ENCODE assay signal across 12 cellular contexts in genomic region chr12:32561931-32562341, GRCh38.
A peak's percentile ranks its signal among the peaks of the same experiment; 100 is the strongest.
DNase-seq lines count a peak whose midpoint lies in the region; ATAC-seq and TF ChIP-seq lines count a peak whose summit lies in the region.
"Had no signal": no experiment of that assay in that cellular context is flagged by ENCODE, and none has a peak within 500 bp of the region (broad histone marks: within the 10 kb centered on the region; RNA-seq: fewer than 3 reads in every experiment).

No MANE protein-coding gene starts in this region.

- H3K9me3 Mint-ChIP-seq in Calu3 (ENCODE audit: low read depth, unreplicated experiment) = no peaks in the 10 kb centered on the region
- peaks cover 6% of the 10 kb centered on the region for H3K9me3 Mint-ChIP-seq in activated T-helper 2 cell treated with anti-CD3 and anti-CD28 coated beads, Interferon-gamma antibody, Interleukin-2, Interleukin-4, amounts not matched to agents 10 μg/mL and 5 μg/mL and 100 μg/mL, durations not matched to agents 14 hours and 24 hours and 36 hours
- no peaks in the 10 kb centered on the region for H3K9me3 Mint-ChIP-seq in CD4-positive, alpha-beta memory T cell
- H3K9me3 Mint-ChIP-seq: CD4-positive, CD25-positive, alpha-beta regulatory T cell; natural killer cell treated with Interleukin-12 subunit alpha and Interleukin-12 subunit beta and Interleukin-15 and Interleukin-18, amount 100 ng/mL, for 72 hours had no signal

- intact Hi-C loops in Calu3 (cut with micrococcal nuclease; ENCODE audit: unreplicated experiment) (no loop called here), heart right ventricle (cut with DNase I) (loop anchor here in 1 of 10 donors (10.0 kb wide), 1 partner anchor 107 kb away; no protein-coding TSS in a partner anchor)
- intact Hi-C loops in activated T-helper 2 cell treated with anti-CD3 and anti-CD28 coated beads, Interferon-gamma antibody, Interleukin-2, Interleukin-4, amounts not matched to agents 10 μg/mL and 5 μg/mL and 100 μg/mL, durations not matched to agents 14 hours and 24 hours and 36 hours (cut with micrococcal nuclease) = loop anchor here (1.0 kb wide), 3 partner anchors 21 to 42 kb away; no protein-coding TSS in a partner anchor
- intact Hi-C loops in CD4-positive, alpha-beta memory T cell (cut with micrococcal nuclease) = no loop called here

- peaks cover 25 to 79% (median 72%) of the 10 kb centered on the region in 9 donors for H3K4me1 ChIP-seq in heart right ventricle
- no peaks in the 10 kb centered on the region for H3K4me1 ChIP-seq in CD4-positive, alpha-beta memory T cell (ENCODE audit: insufficient read depth, low read length)

- peak overlapping the region; percentile 26 to 88 (median 75) for H3K27ac ChIP-seq in heart right ventricle
- no peak overlapping the region for H3K27ac ChIP-seq in CD4-positive, alpha-beta memory T cell (ENCODE audit: low read depth, low read length)
- H3K27ac ChIP-seq: VCaP had no signal

- H3K9me3 ChIP-seq in heart right ventricle = no peaks in the 10 kb centered on the region
- H3K9me3 ChIP-seq in CD4-positive, alpha-beta memory T cell (ENCODE audit: control insufficient read depth in 1 of 2, low read length in 2 of 2) = no peaks in the 10 kb centered on the region
- H3K9me3 ChIP-seq: Peyer's patch had no signal

- BruUV-seq in Calu3 (replicated peaks; lab: Mats Ljungman, UMichigan) = no TSS peak

- H3K27ac Mint-ChIP-seq in Calu3 (ENCODE audit: unreplicated experiment) = peak overlapping the region; percentile 13
- H3K27ac Mint-ChIP-seq in activated T-helper 2 cell treated with anti-CD3 and anti-CD28 coated beads, Interferon-gamma antibody, Interleukin-2, Interleukin-4, amounts not matched to agents 10 μg/mL and 5 μg/mL and 100 μg/mL, durations not matched to agents 14 hours and 24 hours and 36 hours = peak overlapping the region; percentile 73
- H3K27ac Mint-ChIP-seq in CD4-positive, alpha-beta memory T cell = no peak overlapping the region
- H3K27ac Mint-ChIP-seq: CD4-positive, CD25-positive, alpha-beta regulatory T cell; natural killer cell treated with Interleukin-12 subunit alpha and Interleukin-12 subunit beta and Interleukin-15 and Interleukin-18, amount 100 ng/mL, for 72 hours had no signal

- 63 to 73% methylated on average over 11 of the region's 11 CpGs for WGBS in heart right ventricle, 2 donors

- DNase-seq in Calu3 = no peak
- no peak for DNase-seq in activated T-helper 2 cell treated with anti-CD3 and anti-CD28 coated beads, Interferon-gamma antibody, Interleukin-2, Interleukin-4, amounts not matched to agents 10 μg/mL and 5 μg/mL and 100 μg/mL, durations not matched to agents 14 hours and 24 hours and 36 hours (ENCODE audit: low spot score)
- no peak for DNase-seq in heart right ventricle
- DNase-seq in retina = peak; percentile 88
- no peak for DNase-seq in activated gamma-delta T cell (lab: John Stamatoyannopoulos, UW)
- DNase-seq in CD4-positive, alpha-beta memory T cell = no peak
- DNase-seq in A172 (ENCODE audit: low spot score) = no peak
- DNase-seq in GM03348 (ENCODE audit: low spot score) = no peak
- DNase-seq: CD4-positive, CD25-positive, alpha-beta regulatory T cell; Peyer's patch had no signal

- H3K4me3 Mint-ChIP-seq in Calu3 (ENCODE audit: low read depth, unreplicated experiment) = no peak overlapping the region
- no peak overlapping the region for H3K4me3 Mint-ChIP-seq in activated T-helper 2 cell treated with anti-CD3 and anti-CD28 coated beads, Interferon-gamma antibody, Interleukin-2, Interleukin-4, amounts not matched to agents 10 μg/mL and 5 μg/mL and 100 μg/mL, durations not matched to agents 14 hours and 24 hours and 36 hours (ENCODE audit: low read depth)
- no peak overlapping the region for H3K4me3 Mint-ChIP-seq in CD4-positive, alpha-beta memory T cell
- H3K4me3 Mint-ChIP-seq: CD4-positive, CD25-positive, alpha-beta regulatory T cell; natural killer cell treated with Interleukin-12 subunit alpha and Interleukin-12 subunit beta and Interleukin-15 and Interleukin-18, amount 100 ng/mL, for 72 hours had no signal

- POLR2A ChIA-PET in CD4-positive, alpha-beta memory T cell (lab: Charles Lee; ENCODE audit: partially characterized antibody) = no interaction called here

- peak; percentile 30 to 78 (median 48) for ATAC-seq in heart right ventricle
- ATAC-seq: natural killer cell treated with Interleukin-12 subunit alpha and Interleukin-12 subunit beta and Interleukin-15 and Interleukin-18, amount 100 ng/mL, for 72 hours had no signal

- no peaks in the 10 kb centered on the region for H3K27me3 Mint-ChIP-seq in Calu3 (ENCODE audit: unreplicated experiment)
- H3K27me3 Mint-ChIP-seq in activated T-helper 2 cell treated with anti-CD3 and anti-CD28 coated beads, Interferon-gamma antibody, Interleukin-2, Interleukin-4, amounts not matched to agents 10 μg/mL and 5 μg/mL and 100 μg/mL, durations not matched to agents 14 hours and 24 hours and 36 hours (ENCODE audit: low read depth) = no peaks in the 10 kb centered on the region
- no peaks in the 10 kb centered on the region for H3K27me3 Mint-ChIP-seq in CD4-positive, alpha-beta memory T cell
- H3K27me3 Mint-ChIP-seq: natural killer cell treated with Interleukin-12 subunit alpha and Interleukin-12 subunit beta and Interleukin-15 and Interleukin-18, amount 100 ng/mL, for 72 hours had no signal

- TF ChIP-seq CTCF in Calu3 (IDR thresholded peaks at IDR 0.05; ENCODE audit: unreplicated experiment) (no peak), heart right ventricle (IDR thresholded peaks at IDR 0.05) (no peak)

- H3K4me3 ChIP-seq in heart right ventricle = no peak overlapping the region
- no peak overlapping the region for H3K4me3 ChIP-seq in CD4-positive, alpha-beta memory T cell (ENCODE audit: low read length in 2 of 2)
- H3K4me3 ChIP-seq: Peyer's patch had no signal

- H3K4me1 Mint-ChIP-seq in Calu3 (ENCODE audit: low read depth, unreplicated experiment) = peaks cover 30% of the 10 kb centered on the region
- peaks cover 36% of the 10 kb centered on the region for H3K4me1 Mint-ChIP-seq in activated T-helper 2 cell treated with anti-CD3 and anti-CD28 coated beads, Interferon-gamma antibody, Interleukin-2, Interleukin-4, amounts not matched to agents 10 μg/mL and 5 μg/mL and 100 μg/mL, durations not matched to agents 14 hours and 24 hours and 36 hours (ENCODE audit: low read depth)
- no peaks in the 10 kb centered on the region for H3K4me1 Mint-ChIP-seq in CD4-positive, alpha-beta memory T cell
- H3K4me1 Mint-ChIP-seq: CD4-positive, CD25-positive, alpha-beta regulatory T cell had no signal

- H3K36me3 ChIP-seq in heart right ventricle = peaks cover 0 to 29% (median 0%) of the 10 kb centered on the region in 9 donors
- no peaks in the 10 kb centered on the region for H3K36me3 ChIP-seq in CD4-positive, alpha-beta memory T cell (ENCODE audit: insufficient read depth, low read length)

- peaks cover 14% of the 10 kb centered on the region for H3K36me3 Mint-ChIP-seq in Calu3 (ENCODE audit: insufficient read depth, unreplicated experiment)
- peaks cover 6% of the 10 kb centered on the region for H3K36me3 Mint-ChIP-seq in activated T-helper 2 cell treated with anti-CD3 and anti-CD28 coated beads, Interferon-gamma antibody, Interleukin-2, Interleukin-4, amounts not matched to agents 10 μg/mL and 5 μg/mL and 100 μg/mL, durations not matched to agents 14 hours and 24 hours and 36 hours (ENCODE audit: low read depth)
- no peaks in the 10 kb centered on the region for H3K36me3 Mint-ChIP-seq in CD4-positive, alpha-beta memory T cell
- H3K36me3 Mint-ChIP-seq: CD4-positive, CD25-positive, alpha-beta regulatory T cell; natural killer cell treated with Interleukin-12 subunit alpha and Interleukin-12 subunit beta and Interleukin-15 and Interleukin-18, amount 100 ng/mL, for 72 hours had no signal

- H3K27me3 ChIP-seq in heart right ventricle = no peaks in the 10 kb centered on the region
- no peaks in the 10 kb centered on the region for H3K27me3 ChIP-seq in CD4-positive, alpha-beta memory T cell (ENCODE audit: insufficient read depth, low read length)
- H3K27me3 ChIP-seq: Peyer's patch had no signal

- CTCF ChIA-PET in Calu3 (lab: Charles Lee) = no interaction called here
- CTCF ChIA-PET in CD4-positive, alpha-beta memory T cell (lab: Charles Lee; ENCODE audit: partially characterized antibody) = no interaction called here

Comparison
In these comparisons a context has a peak if more than half of its experiments do, and no peak if none do; other contexts are left out.
1. H3K27ac Mint-ChIP-seq: peak in Calu3 (single experiment) and activated T-helper 2 cell treated with anti-CD3 and anti-CD28 coated beads, Interferon-gamma antibody, Interleukin-2, Interleukin-4, amounts not matched to agents 10 μg/mL and 5 μg/mL and 100 μg/mL, durations not matched to agents 14 hours and 24 hours and 36 hours (single experiment); none in CD4-positive, alpha-beta memory T cell (0 of 7).